16 cellular contexts compared by ENCODE assay signal in genomic region chr7:6251653-6252052, GRCh38. TPM values are rescaled to one million over a fixed set of nuclear protein-coding genes. Genes with fewer than 3 reads are reported as not detected.
DNase-seq lines count a peak whose midpoint lies in the region; TF ChIP-seq lines count a peak whose summit lies in the region.
"Had no signal": no experiment of that assay in that cellular context is flagged by ENCODE, and none has a peak within 500 bp of the region (broad histone marks: within the 10 kb centered on the region; RNA-seq: fewer than 3 reads in every experiment).

No MANE protein-coding gene starts in this region.

- no peak overlapping the region for H2AFZ ChIP-seq in SK-N-SH (ENCODE audit: low read depth)
- H2AFZ ChIP-seq: PC-9 had no signal

- no peaks in the 10 kb centered on the region for H3K36me3 ChIP-seq in SK-N-SH (replicated peaks in 1 of 2; ENCODE audit: control insufficient read depth in 1 of 2, insufficient read depth in 2 of 2, low read length in 1 of 2)
- no peaks in the 10 kb centered on the region for H3K36me3 ChIP-seq in skeletal muscle satellite cell (ENCODE audit: insufficient read depth, low read length)
- H3K36me3 ChIP-seq in prostate gland, result no peaks in the 10 kb centered on the region
- H3K36me3 ChIP-seq: BE2C, right lobe of liver had no signal

- intact Hi-C loops in prostate gland (cut with DNase I), result no loop called here

- no peak for TF ChIP-seq POLR2A in prostate gland (IDR thresholded peaks at IDR 0.05)

- H3K9me3 ChIP-seq in SK-N-SH (no peaks in the 10 kb centered on the region), skeletal muscle satellite cell (replicated peaks; ENCODE audit: low read length) (no peaks in the 10 kb centered on the region), prostate gland (no peaks in the 10 kb centered on the region)
- H3K9me3 ChIP-seq: BE2C, right lobe of liver had no signal

- peaks cover 97% of the 10 kb centered on the region for H3K79me2 ChIP-seq in SK-N-SH (ENCODE audit: insufficient read depth)

- H3K27me3 ChIP-seq in SK-N-SH (ENCODE audit: insufficient read depth) (no peaks in the 10 kb centered on the region), skeletal muscle satellite cell (ENCODE audit: control insufficient read depth, insufficient read depth, low read length) (no peaks in the 10 kb centered on the region), prostate gland (replicated peaks; ENCODE audit: insufficient read depth) (no peaks in the 10 kb centered on the region)
- H3K27me3 ChIP-seq: BE2C, right lobe of liver had no signal

- WGBS in SK-N-SH (ENCODE audit: low lambda C conversion rate), result 26% methylated on average over 4 of the region's 4 CpGs
- 23% methylated on average over 4 of the region's 4 CpGs for WGBS in prostate gland

- POLR2A ChIA-PET in SK-N-SH (lab: Yijun Ruan, JAX), result no interaction called here

- peaks cover 12 to 65% of the 10 kb centered on the region in 2 experiments for H3K4me1 ChIP-seq in SK-N-SH (ENCODE audit: control insufficient read depth in 1 of 2, insufficient read depth in 2 of 2, low read depth in 1 of 2, low read length in 1 of 2)
- H3K4me1 ChIP-seq in skeletal muscle satellite cell (ENCODE audit: control insufficient read depth, insufficient read depth, low read length), result peaks cover 84% of the 10 kb centered on the region
- no peaks in the 10 kb centered on the region for H3K4me1 ChIP-seq in prostate gland (replicated peaks)
- H3K4me1 ChIP-seq: BE2C, right lobe of liver had no signal

- no peak for TF ChIP-seq EP300 in SK-N-SH (IDR thresholded peaks at IDR 0.05; ENCODE audit: borderline replicate concordance in 1 of 2, low read depth in 1 of 2, low read length in 1 of 2)

- H3K27ac ChIP-seq in SK-N-SH (ENCODE audit: low read depth in 2 of 2, low read length in 1 of 2) (peak overlapping the region; percentile 50 to 99; a peak in 3 of 4 replicates), prostate gland (no peak overlapping the region)
- H3K27ac ChIP-seq: PC-9, right lobe of liver had no signal

- peak; percentile 70 for DNase-seq in GM04504 (ENCODE audit: low read depth)
- no peak for DNase-seq in SK-N-SH
- DNase-seq in fibroblast of gingiva (ENCODE audit: low read depth), result peak; percentile 80
- DNase-seq in NCI-H82 (lab: John Stamatoyannopoulos, UW), result no peak
- DNase-seq in prostate gland (ENCODE audit: low spot score), result no peak
- DNase-seq in GDM1 (lab: John Stamatoyannopoulos, UW), result no peak
- DNase-seq: activated CD8-positive, alpha-beta T cell treated with anti-CD3 and anti-CD28 coated beads for 36 hours; BE2C; DMS153; endodermal cell; NCI-H2107; NCI-H526 treated with DMSO at 0.1 percent for 48 hours; PC-9; right lobe of liver; substantia nigra had no signal

- H3K4me2 ChIP-seq in SK-N-SH (peak overlapping the region; percentile 53; the same call in 1 of the 2 replicates), skeletal muscle satellite cell (ENCODE audit: low read length) (peak overlapping the region; percentile 62)
- H3K4me2 ChIP-seq: PC-9 had no signal

- peak overlapping the region; percentile 68; the same call in 1 of the 2 replicates for H3K9ac ChIP-seq in SK-N-SH
- peak overlapping the region; percentile 80 for H3K9ac ChIP-seq in skeletal muscle satellite cell (ENCODE audit: low read depth, low read length)

- TF ChIP-seq RAD21 in SK-N-SH (IDR thresholded peaks at IDR 0.05; ENCODE audit: low read length), result no peak

- H3K4me3 ChIP-seq in SK-N-SH (ENCODE audit: low read depth in 2 of 2, low read length in 1 of 2) (no peak overlapping the region), skeletal muscle satellite cell (ENCODE audit: low read length) (peak overlapping the region; percentile 6), prostate gland (no peak overlapping the region)
- H3K4me3 ChIP-seq: PC-9, right lobe of liver had no signal

- no peaks in the 10 kb centered on the region for H3K9me2 ChIP-seq in SK-N-SH

- H4K20me1 ChIP-seq in SK-N-SH (ENCODE audit: insufficient read depth), result no peaks in the 10 kb centered on the region

- H3F3A ChIP-seq in SK-N-SH (replicated peaks; ENCODE audit: insufficient read depth), result peaks cover 70% of the 10 kb centered on the region

- TF ChIP-seq CTCF in SK-N-SH (IDR thresholded peaks at IDR 0.05) (no peak), prostate gland (IDR thresholded peaks at IDR 0.05) (no peak)

- CTCF ChIA-PET in SK-N-SH (lab: Yijun Ruan, JAX), result interaction anchor here (1.6 to 2.1 kb wide), 3 partner anchors 10 to 92 kb away, joined by 4 to 7 read pairs (median 6); no protein-coding TSS in a partner anchor

TF ChIP-seq in SK-N-SH, 30 proteins besides CTCF, POLR2A, EP300 and RAD21:
- TF ChIP-seq, protein P1, sequence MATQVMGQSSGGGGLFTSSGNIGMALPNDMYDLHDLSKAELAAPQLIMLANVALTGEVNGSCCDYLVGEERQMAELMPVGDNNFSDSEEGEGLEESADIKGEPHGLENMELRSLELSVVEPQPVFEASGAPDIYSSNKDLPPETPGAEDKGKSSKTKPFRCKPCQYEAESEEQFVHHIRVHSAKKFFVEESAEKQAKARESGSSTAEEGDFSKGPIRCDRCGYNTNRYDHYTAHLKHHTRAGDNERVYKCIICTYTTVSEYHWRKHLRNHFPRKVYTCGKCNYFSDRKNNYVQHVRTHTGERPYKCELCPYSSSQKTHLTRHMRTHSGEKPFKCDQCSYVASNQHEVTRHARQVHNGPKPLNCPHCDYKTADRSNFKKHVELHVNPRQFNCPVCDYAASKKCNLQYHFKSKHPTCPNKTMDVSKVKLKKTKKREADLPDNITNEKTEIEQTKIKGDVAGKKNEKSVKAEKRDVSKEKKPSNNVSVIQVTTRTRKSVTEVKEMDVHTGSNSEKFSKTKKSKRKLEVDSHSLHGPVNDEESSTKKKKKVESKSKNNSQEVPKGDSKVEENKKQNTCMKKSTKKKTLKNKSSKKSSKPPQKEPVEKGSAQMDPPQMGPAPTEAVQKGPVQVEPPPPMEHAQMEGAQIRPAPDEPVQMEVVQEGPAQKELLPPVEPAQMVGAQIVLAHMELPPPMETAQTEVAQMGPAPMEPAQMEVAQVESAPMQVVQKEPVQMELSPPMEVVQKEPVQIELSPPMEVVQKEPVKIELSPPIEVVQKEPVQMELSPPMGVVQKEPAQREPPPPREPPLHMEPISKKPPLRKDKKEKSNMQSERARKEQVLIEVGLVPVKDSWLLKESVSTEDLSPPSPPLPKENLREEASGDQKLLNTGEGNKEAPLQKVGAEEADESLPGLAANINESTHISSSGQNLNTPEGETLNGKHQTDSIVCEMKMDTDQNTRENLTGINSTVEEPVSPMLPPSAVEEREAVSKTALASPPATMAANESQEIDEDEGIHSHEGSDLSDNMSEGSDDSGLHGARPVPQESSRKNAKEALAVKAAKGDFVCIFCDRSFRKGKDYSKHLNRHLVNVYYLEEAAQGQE (IDR thresholded peaks at IDR 0.05; ENCODE audit: low read depth, low read length), result no peak
- TF ChIP-seq PBX3 (IDR thresholded peaks at IDR 0.05) (no peak), SMC3 (IDR thresholded peaks at IDR 0.05; ENCODE audit: low read depth, low read length) (no peak), TCF12 (IDR thresholded peaks at IDR 0.05) (peak; percentile 44; the same call in 1 of the 2 replicates), GATA2 (CRISPR knock-in tag; IDR thresholded peaks at IDR 0.05) (peak; percentile 30; the same call in 1 of the 2 replicates)

RNA-seq across cellular contexts. Expression of gene CYTH3, which starts 20.8 kb away (rescaled TPM):
- polyA plus RNA-seq in SK-N-SH (2012; rRNA removed), result 55.1 and 56.8 TPM in 2 replicates
- 28.3 and 39.7 TPM in 2 replicates for polyA plus RNA-seq in SK-N-SH (2012; cell fraction: cytosol; rRNA removed)
- 98.4 and 108 TPM in 2 replicates for polyA plus RNA-seq in SK-N-SH (2012; cell fraction: nucleus; rRNA removed)
- 26.4 and 28.6 TPM in 2 replicates for total RNA-seq in skeletal muscle satellite cell (2012; rRNA removed)
- 10 to 100 TPM; 12.3 to 37.7 TPM for total RNA-seq in prostate gland

Comparison
In these comparisons a context has a peak if more than half of its experiments do, and no peak if none do; other contexts are left out.
1. DNase-seq: peak in GM04504 (single experiment) and fibroblast of gingiva (single experiment); none in SK-N-SH (single experiment), NCI-H82 (single experiment), prostate gland (single experiment) and GDM1 (single experiment).
2. H3K27ac ChIP-seq: peak in SK-N-SH (2 of 2); none in prostate gland (0 of 2).